ENCODE assay signal across 11 cellular contexts in the genomic region with DNA sequence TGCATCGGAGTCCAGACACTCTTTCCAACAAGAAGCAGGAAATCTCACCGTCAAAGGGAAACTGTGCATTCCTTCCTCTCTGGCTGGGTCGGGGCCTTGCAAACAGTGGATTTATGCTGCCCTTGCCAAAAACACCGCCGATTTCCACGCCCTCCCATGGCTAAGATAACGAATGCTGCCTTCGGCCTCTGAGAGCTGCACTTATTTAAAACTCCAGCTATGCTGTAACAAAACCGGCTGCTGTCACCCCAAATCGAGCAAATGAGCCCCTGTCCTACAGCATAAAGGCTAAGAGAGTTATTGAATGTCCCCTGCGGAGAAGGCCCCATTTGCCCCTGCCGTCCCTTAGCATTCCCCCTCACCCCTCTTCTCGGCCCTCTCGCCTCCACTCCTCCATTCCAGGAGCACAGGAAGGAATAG.
A peak's percentile ranks its signal among the peaks of the same experiment; 100 is the strongest.
DNase-seq lines count a peak whose midpoint lies in the region; ATAC-seq and TF ChIP-seq lines count a peak whose summit lies in the region.
"Had no signal": no experiment of that assay in that cellular context is flagged by ENCODE, and none has a peak within 500 bp of the region (broad histone marks: within the 10 kb centered on the region; RNA-seq: fewer than 3 reads in every experiment).

No MANE protein-coding gene starts in this region.

- H3K36me3 ChIP-seq in HUES48 (ENCODE audit: control insufficient read depth, insufficient read depth, low read length): no peaks in the 10 kb centered on the region
- H3K36me3 ChIP-seq in lower lobe of right lung: no peaks in the 10 kb centered on the region
- no peaks in the 10 kb centered on the region for H3K36me3 ChIP-seq in stomach smooth muscle (ENCODE audit: control insufficient read depth in 2 of 2, insufficient read depth in 2 of 2, low read length in 2 of 2)
- H3K36me3 ChIP-seq: tibial nerve, WERI-Rb-1 had no signal

- no peaks in the 10 kb centered on the region for H3K9me3 ChIP-seq in HUES48 (ENCODE audit: control insufficient read depth, insufficient read depth, low read length)
- H3K9me3 ChIP-seq in lower lobe of right lung: no peaks in the 10 kb centered on the region
- H3K9me3 ChIP-seq in stomach smooth muscle (ENCODE audit: control insufficient read depth in 2 of 2, low read length in 2 of 2): no peaks in the 10 kb centered on the region

- ATAC-seq in lower lobe of right lung (peak; percentile 51 to 62), SK-N-SH treated with all-trans-retinoic acid at 6 μM for 48 hours (no peak), GM21367 (IDR thresholded peaks at IDR 0.05; ENCODE audit: unreplicated experiment) (no peak)

- H3K4me3 ChIP-seq in HUES48 (ENCODE audit: low read depth, low read length) (peak overlapping the region; percentile 2), coronary artery (peak overlapping the region; percentile 59), lower lobe of right lung (peak overlapping the region; percentile 24), stomach smooth muscle (ENCODE audit: low read length in 2 of 2) (peak overlapping the region; percentile 32 to 41)

- peak; percentile 74 for DNase-seq in coronary artery (ENCODE audit: low spot score)
- DNase-seq in lower lobe of right lung: no peak
- no peak for DNase-seq in HT-29 (ENCODE audit: low spot score)
- DNase-seq in activated naive CD4-positive, alpha-beta T cell (lab: John Stamatoyannopoulos, UW): no peak
- DNase-seq: stimulated activated CD4-positive, alpha-beta T cell treated with anti-CD3 and anti-CD28 coated beads, Interleukin-4, amount 100 ng/mL, for 1 hour; WERI-Rb-1 had no signal

- H3K27me3 ChIP-seq in HUES48 (ENCODE audit: control insufficient read depth, insufficient read depth, low read length): peaks cover 49% of the 10 kb centered on the region
- no peaks in the 10 kb centered on the region for H3K27me3 ChIP-seq in lower lobe of right lung (ENCODE audit: low read depth)
- peaks cover 13 to 31% of the 10 kb centered on the region in 2 donors for H3K27me3 ChIP-seq in stomach smooth muscle (ENCODE audit: control insufficient read depth in 1 of 2, insufficient read depth in 2 of 2, low read length in 2 of 2)
- H3K27me3 ChIP-seq: tibial nerve had no signal

- H3K9ac ChIP-seq in HUES48 (ENCODE audit: low read depth, low read length) (no peak overlapping the region), stomach smooth muscle (ENCODE audit: low read length in 2 of 2) (no peak overlapping the region)

- H3K27ac ChIP-seq in HUES48 (ENCODE audit: low read depth, low read length): no peak overlapping the region
- peak overlapping the region; percentile 50 to 67 for H3K27ac ChIP-seq in coronary artery
- H3K27ac ChIP-seq in lower lobe of right lung: peak overlapping the region; percentile 59
- H3K27ac ChIP-seq in stomach smooth muscle (ENCODE audit: low read length): no peak overlapping the region
- H3K27ac ChIP-seq: WERI-Rb-1 had no signal

- H3K4me1 ChIP-seq in HUES48 (ENCODE audit: control insufficient read depth, insufficient read depth, low read length) (peaks cover 65% of the 10 kb centered on the region), lower lobe of right lung (peaks cover 26% of the 10 kb centered on the region), stomach smooth muscle (ENCODE audit: control insufficient read depth, insufficient read depth, low read length) (peaks cover 4% of the 10 kb centered on the region)

- intact Hi-C loops in lower lobe of right lung (cut with DNase I): no loop called here

- TF ChIP-seq CTCF in coronary artery (IDR thresholded peaks at IDR 0.05) (no peak), lower lobe of right lung (IDR thresholded peaks at IDR 0.05) (no peak)

TF ChIP-seq in SK-N-SH treated with all-trans-retinoic acid at 6 μM for 48 hours, 23 proteins besides CTCF, POLR2A, EP300 and RAD21:
- TF ChIP-seq, protein P1, sequence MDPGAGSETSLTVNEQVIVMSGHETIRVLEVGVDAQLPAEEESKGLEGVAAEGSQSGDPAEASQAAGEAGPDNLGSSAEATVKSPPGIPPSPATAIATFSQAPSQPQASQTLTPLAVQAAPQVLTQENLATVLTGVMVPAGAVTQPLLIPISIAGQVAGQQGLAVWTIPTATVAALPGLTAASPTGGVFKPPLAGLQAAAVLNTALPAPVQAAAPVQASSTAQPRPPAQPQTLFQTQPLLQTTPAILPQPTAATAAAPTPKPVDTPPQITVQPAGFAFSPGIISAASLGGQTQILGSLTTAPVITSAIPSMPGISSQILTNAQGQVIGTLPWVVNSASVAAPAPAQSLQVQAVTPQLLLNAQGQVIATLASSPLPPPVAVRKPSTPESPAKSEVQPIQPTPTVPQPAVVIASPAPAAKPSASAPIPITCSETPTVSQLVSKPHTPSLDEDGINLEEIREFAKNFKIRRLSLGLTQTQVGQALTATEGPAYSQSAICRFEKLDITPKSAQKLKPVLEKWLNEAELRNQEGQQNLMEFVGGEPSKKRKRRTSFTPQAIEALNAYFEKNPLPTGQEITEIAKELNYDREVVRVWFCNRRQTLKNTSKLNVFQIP (CRISPR knock-in tag; IDR thresholded peaks at IDR 0.05; ENCODE audit: borderline replicate concordance, low read depth): no peak
- TF ChIP-seq, protein P2, sequence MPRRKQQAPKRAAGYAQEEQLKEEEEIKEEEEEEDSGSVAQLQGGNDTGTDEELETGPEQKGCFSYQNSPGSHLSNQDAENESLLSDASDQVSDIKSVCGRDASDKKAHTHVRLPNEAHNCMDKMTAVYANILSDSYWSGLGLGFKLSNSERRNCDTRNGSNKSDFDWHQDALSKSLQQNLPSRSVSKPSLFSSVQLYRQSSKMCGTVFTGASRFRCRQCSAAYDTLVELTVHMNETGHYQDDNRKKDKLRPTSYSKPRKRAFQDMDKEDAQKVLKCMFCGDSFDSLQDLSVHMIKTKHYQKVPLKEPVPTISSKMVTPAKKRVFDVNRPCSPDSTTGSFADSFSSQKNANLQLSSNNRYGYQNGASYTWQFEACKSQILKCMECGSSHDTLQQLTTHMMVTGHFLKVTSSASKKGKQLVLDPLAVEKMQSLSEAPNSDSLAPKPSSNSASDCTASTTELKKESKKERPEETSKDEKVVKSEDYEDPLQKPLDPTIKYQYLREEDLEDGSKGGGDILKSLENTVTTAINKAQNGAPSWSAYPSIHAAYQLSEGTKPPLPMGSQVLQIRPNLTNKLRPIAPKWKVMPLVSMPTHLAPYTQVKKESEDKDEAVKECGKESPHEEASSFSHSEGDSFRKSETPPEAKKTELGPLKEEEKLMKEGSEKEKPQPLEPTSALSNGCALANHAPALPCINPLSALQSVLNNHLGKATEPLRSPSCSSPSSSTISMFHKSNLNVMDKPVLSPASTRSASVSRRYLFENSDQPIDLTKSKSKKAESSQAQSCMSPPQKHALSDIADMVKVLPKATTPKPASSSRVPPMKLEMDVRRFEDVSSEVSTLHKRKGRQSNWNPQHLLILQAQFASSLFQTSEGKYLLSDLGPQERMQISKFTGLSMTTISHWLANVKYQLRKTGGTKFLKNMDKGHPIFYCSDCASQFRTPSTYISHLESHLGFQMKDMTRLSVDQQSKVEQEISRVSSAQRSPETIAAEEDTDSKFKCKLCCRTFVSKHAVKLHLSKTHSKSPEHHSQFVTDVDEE (CRISPR knock-in tag; IDR thresholded peaks at IDR 0.05): no peak
- no peak for TF ChIP-seq ESRRG (CRISPR knock-in tag; IDR thresholded peaks at IDR 0.05)
- TF ChIP-seq ZFP3 (CRISPR knock-in tag; IDR thresholded peaks at IDR 0.05): no peak
- TF ChIP-seq, protein P3, sequence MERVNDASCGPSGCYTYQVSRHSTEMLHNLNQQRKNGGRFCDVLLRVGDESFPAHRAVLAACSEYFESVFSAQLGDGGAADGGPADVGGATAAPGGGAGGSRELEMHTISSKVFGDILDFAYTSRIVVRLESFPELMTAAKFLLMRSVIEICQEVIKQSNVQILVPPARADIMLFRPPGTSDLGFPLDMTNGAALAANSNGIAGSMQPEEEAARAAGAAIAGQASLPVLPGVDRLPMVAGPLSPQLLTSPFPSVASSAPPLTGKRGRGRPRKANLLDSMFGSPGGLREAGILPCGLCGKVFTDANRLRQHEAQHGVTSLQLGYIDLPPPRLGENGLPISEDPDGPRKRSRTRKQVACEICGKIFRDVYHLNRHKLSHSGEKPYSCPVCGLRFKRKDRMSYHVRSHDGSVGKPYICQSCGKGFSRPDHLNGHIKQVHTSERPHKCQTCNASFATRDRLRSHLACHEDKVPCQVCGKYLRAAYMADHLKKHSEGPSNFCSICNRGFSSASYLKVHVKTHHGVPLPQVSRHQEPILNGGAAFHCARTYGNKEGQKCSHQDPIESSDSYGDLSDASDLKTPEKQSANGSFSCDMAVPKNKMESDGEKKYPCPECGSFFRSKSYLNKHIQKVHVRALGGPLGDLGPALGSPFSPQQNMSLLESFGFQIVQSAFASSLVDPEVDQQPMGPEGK (CRISPR knock-in tag; IDR thresholded peaks at IDR 0.05; ENCODE audit: borderline replicate concordance): no peak
- no peak for TF ChIP-seq ISL1 (CRISPR knock-in tag; IDR thresholded peaks at IDR 0.05)
- no peak for TF ChIP-seq CSDC2 (CRISPR knock-in tag; IDR thresholded peaks at IDR 0.05)
- TF ChIP-seq RARB (CRISPR knock-in tag; IDR thresholded peaks at IDR 0.05): no peak
- no peak for TF ChIP-seq OSR1 (CRISPR knock-in tag; IDR thresholded peaks at IDR 0.05)
- TF ChIP-seq PPARA (CRISPR knock-in tag; IDR thresholded peaks at IDR 0.05; ENCODE audit: borderline replicate concordance): no peak
- no peak for TF ChIP-seq ZNF565 (CRISPR knock-in tag; conservative IDR thresholded peaks at IDR 0.05; ENCODE audit: low read depth)
- no peak for TF ChIP-seq TCF4 (CRISPR knock-in tag; IDR thresholded peaks at IDR 0.05; ENCODE audit: borderline replicate concordance)
- no peak for TF ChIP-seq ZNF8 (CRISPR knock-in tag; IDR thresholded peaks at IDR 0.05)

Comparison
In these comparisons a context has a peak if more than half of its experiments do, and no peak if none do; other contexts are left out.
1. H3K27ac ChIP-seq: peak in coronary artery (2 of 2) and lower lobe of right lung (single experiment); none in HUES48 (single experiment) and stomach smooth muscle (single experiment).
2. H3K4me3 ChIP-seq: peak in every context shown above with its lines; median percentile 59 in coronary artery; 36 in stomach smooth muscle; 24 in lower lobe of right lung; 2 in HUES48.
3. ATAC-seq: peak in lower lobe of right lung (2 of 2); none in SK-N-SH treated with all-trans-retinoic acid at 6 μM for 48 hours (single experiment) and GM21367 (single experiment).